ENCODE assay signal across 23 cellular contexts in the genomic region with DNA sequence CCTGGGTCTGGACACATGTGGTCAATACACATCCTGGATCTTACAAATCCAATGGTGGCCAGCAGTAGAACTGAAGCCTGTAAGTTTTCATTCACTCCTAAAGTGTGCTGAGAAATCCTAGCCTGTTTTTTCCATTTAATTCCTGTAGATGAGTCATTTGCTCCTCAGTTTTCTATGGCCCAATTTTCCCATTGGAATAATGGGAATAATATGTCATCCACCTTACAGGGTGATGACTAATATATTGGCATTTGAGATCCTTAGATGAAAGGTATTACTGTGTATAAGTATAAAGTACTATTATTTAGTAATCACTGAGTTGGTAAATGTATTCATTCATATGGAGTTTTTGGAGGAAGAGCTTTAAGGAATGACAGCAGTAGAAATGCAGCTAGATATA.
DNase-seq lines count a peak whose midpoint lies in the region; ATAC-seq, FAIRE-seq and TF ChIP-seq lines count a peak whose summit lies in the region.
"Had no signal": no experiment of that assay in that cellular context is flagged by ENCODE, and none has a peak within 500 bp of the region (broad histone marks: within the 10 kb centered on the region; RNA-seq: fewer than 3 reads in every experiment).

No MANE protein-coding gene starts in this region.

- H3K27me3 Mint-ChIP-seq in immature natural killer cell (ENCODE audit: low read depth in 3 of 3): peaks cover 2 to 9% (median 7%) of the 10 kb centered on the region in 3 donors

- H3K4me3 ChIP-seq in PC-3 (ENCODE audit: low read length) (no peak overlapping the region), endothelial cell of umbilical vein (replicated peaks in 1 of 3; ENCODE audit: insufficient read depth in 1 of 3, low read depth in 1 of 3, low read length in 3 of 3) (no peak overlapping the region), psoas muscle (no peak overlapping the region), upper lobe of left lung (no peak overlapping the region)
- H3K4me3 ChIP-seq: HAP-1, lung, neural progenitor cell had no signal

- H3F3A ChIP-seq in PC-3 (ENCODE audit: low read length, unreplicated experiment): no peaks in the 10 kb centered on the region

- intact Hi-C loops in PC-3 (cut with micrococcal nuclease) (no loop called here), endothelial cell of umbilical vein (cut with micrococcal nuclease) (loop anchor here (5.0 kb wide), 1 partner anchor 50 kb away; no protein-coding TSS in a partner anchor), psoas muscle (cut with DNase I) (no loop called here)

- ATAC-seq in PC-3 (peak; percentile 66), psoas muscle (peak in 2 of 4 donors; percentile 13 to 15), HG03442 (IDR thresholded peaks at IDR 0.05; ENCODE audit: unreplicated experiment) (no peak), upper lobe of left lung (ENCODE audit: low FRiP score in 2 of 2) (no peak)

- H2AFZ ChIP-seq in PC-3 (ENCODE audit: low read length): no peak overlapping the region
- no peak overlapping the region for H2AFZ ChIP-seq in endothelial cell of umbilical vein (ENCODE audit: low read depth, low read length)
- H2AFZ ChIP-seq: neural progenitor cell had no signal

- H3K4me2 ChIP-seq in PC-3 (ENCODE audit: low read length) (peak overlapping the region; percentile 27; the same call in 1 of the 2 replicates), endothelial cell of umbilical vein (ENCODE audit: insufficient read depth, low read length) (no peak overlapping the region)

- H3K27me3 ChIP-seq in PC-3 (ENCODE audit: low read length): peaks cover 42% of the 10 kb centered on the region; the same call in 1 of the 2 replicates
- peaks cover 12 to 42% of the 10 kb centered on the region in 2 experiments for H3K27me3 ChIP-seq in endothelial cell of umbilical vein (ENCODE audit: control insufficient read depth in 2 of 2, insufficient read depth in 2 of 2, low read length in 2 of 2)
- H3K27me3 ChIP-seq in psoas muscle (ENCODE audit: insufficient read depth in 3 of 3, low read length in 2 of 3): no peaks in the 10 kb centered on the region
- H3K27me3 ChIP-seq in upper lobe of left lung: no peaks in the 10 kb centered on the region
- H3K27me3 ChIP-seq: neural progenitor cell had no signal

- dilution Hi-C loops in endothelial cell of umbilical vein (cut with MboI; ENCODE audit: extremely low pct_ligation_motif_present, low sequenced_read_pairs): no loop called here

- no peaks in the 10 kb centered on the region for H3K9me3 Mint-ChIP-seq in immature natural killer cell
- H3K9me3 Mint-ChIP-seq: activated CD4-positive, alpha-beta memory T cell treated with anti-CD3 and anti-CD28 coated beads, Interleukin-2, amount 10 ng/mL, durations not matched to agents 7 days and 5 days; activated naive CD8-positive, alpha-beta T cell treated with anti-CD3 and anti-CD28 coated beads, Interleukin-2, amount 10 ng/mL, durations not matched to agents 7 days and 5 days; IgD-negative memory B cell had no signal

- TF ChIP-seq EP300 in upper lobe of left lung (IDR thresholded peaks at IDR 0.05): no peak

- TF ChIP-seq POLR2A in endothelial cell of umbilical vein (IDR thresholded peaks at IDR 0.05; ENCODE audit: low read depth, low read length): no peak
- TF ChIP-seq POLR2A in upper lobe of left lung (IDR thresholded peaks at IDR 0.05): no peak

- no TSS peak for BruUV-seq in PC-3 (replicated peaks; lab: Mats Ljungman, UMichigan)
- BruUV-seq in endothelial cell of umbilical vein (replicated peaks; lab: Mats Ljungman, UMichigan): no TSS peak

- H3K9me3 ChIP-seq in PC-3 (ENCODE audit: low read length) (no peaks in the 10 kb centered on the region), endothelial cell of umbilical vein (replicated peaks; ENCODE audit: control insufficient read depth, insufficient read depth, low read length) (no peaks in the 10 kb centered on the region), psoas muscle (no peaks in the 10 kb centered on the region), upper lobe of left lung (no peaks in the 10 kb centered on the region)
- H3K9me3 ChIP-seq: HAP-1 had no signal

- H3K27ac ChIP-seq in PC-3 (ENCODE audit: low read length): peak overlapping the region; percentile 15; the same call in 1 of the 2 replicates
- H3K27ac ChIP-seq in endothelial cell of umbilical vein (ENCODE audit: insufficient read depth, low read depth, low read length): no peak overlapping the region
- H3K27ac ChIP-seq in psoas muscle: peak overlapping the region; percentile 77
- H3K27ac ChIP-seq in upper lobe of left lung: no peak overlapping the region
- H3K27ac ChIP-seq: C4-2B, neural progenitor cell had no signal

- no peaks in the 10 kb centered on the region for H3K79me2 ChIP-seq in PC-3 (ENCODE audit: low read length)
- H3K79me2 ChIP-seq in endothelial cell of umbilical vein (ENCODE audit: control insufficient read depth, insufficient read depth, low read length): no peaks in the 10 kb centered on the region

- no peak for FAIRE-seq in endothelial cell of umbilical vein (lab: Jason Lieb, UNC)
- no peak for FAIRE-seq in frontal cortex (lab: Jason Lieb, UNC)
- FAIRE-seq: kidney had no signal

- CTCF ChIA-PET in PC-3 (lab: Charles Lee) (no interaction called here), endothelial cell of umbilical vein (lab: Charles Lee) (interaction anchor here (1.1 to 3.0 kb wide), 4 partner anchors 9 to 181 kb away, joined by 3 to 11 read pairs (median 5); no protein-coding TSS in a partner anchor)

- H3K4me1 Mint-ChIP-seq in immature natural killer cell: no peaks in the 10 kb centered on the region
- H3K4me1 Mint-ChIP-seq: activated CD4-positive, alpha-beta memory T cell treated with anti-CD3 and anti-CD28 coated beads, Interleukin-2, amount 10 ng/mL, durations not matched to agents 7 days and 5 days; IgD-negative memory B cell had no signal

- H3K4me3 Mint-ChIP-seq in immature natural killer cell: no peak overlapping the region
- H3K4me3 Mint-ChIP-seq: activated CD4-positive, alpha-beta memory T cell treated with anti-CD3 and anti-CD28 coated beads, Interleukin-2, amount 10 ng/mL, durations not matched to agents 7 days and 5 days; activated naive CD8-positive, alpha-beta T cell treated with anti-CD3 and anti-CD28 coated beads, Interleukin-2, amount 10 ng/mL, durations not matched to agents 7 days and 5 days; IgD-negative memory B cell; neural progenitor cell had no signal

- H3K9me2 ChIP-seq in PC-3 (replicated peaks; ENCODE audit: low read length): no peaks in the 10 kb centered on the region

- POLR2A ChIA-PET in PC-3 (lab: Charles Lee; ENCODE audit: unreplicated experiment) (no interaction called here), endothelial cell of umbilical vein (lab: Charles Lee) (no interaction called here)

- H3K36me3 ChIP-seq in PC-3 (ENCODE audit: low read depth, low read length) (no peaks in the 10 kb centered on the region), endothelial cell of umbilical vein (ENCODE audit: control insufficient read depth in 2 of 2, extremely low read depth in 1 of 2, insufficient read depth in 2 of 2, low read length in 2 of 2) (no peaks in the 10 kb centered on the region), psoas muscle (ENCODE audit: insufficient read depth in 1 of 2, low read depth in 1 of 2) (no peaks in the 10 kb centered on the region), upper lobe of left lung (no peaks in the 10 kb centered on the region)
- H3K36me3 ChIP-seq: HAP-1, neural progenitor cell had no signal

- H4K20me1 ChIP-seq in PC-3 (ENCODE audit: low read length): no peaks in the 10 kb centered on the region
- H4K20me1 ChIP-seq in endothelial cell of umbilical vein (replicated peaks; ENCODE audit: control insufficient read depth, extremely low read depth, insufficient read depth, low read length): no peaks in the 10 kb centered on the region

- no peaks in the 10 kb centered on the region for H3K9me1 ChIP-seq in endothelial cell of umbilical vein (replicated peaks; ENCODE audit: control insufficient read depth, extremely low read depth, insufficient read depth, low read length)

- DNase-seq in ELR (ENCODE audit: low read depth) (peak; percentile 44), PC-3 (peak; percentile 83), endothelial cell of umbilical vein (ENCODE audit: low read depth, low spot score) (peak; percentile 54), psoas muscle (no peak), immature natural killer cell (no peak), frontal cortex (ENCODE audit: low spot score in 2 of 2) (no peak), upper lobe of left lung (no peak)
- DNase-seq: activated CD4-positive, alpha-beta memory T cell treated with anti-CD3 and anti-CD28 coated beads, Interleukin-2, amount 10 ng/mL, durations not matched to agents 7 days and 5 days; activated CD4-positive, CD25-positive, alpha-beta regulatory T cell treated with anti-CD3 and anti-CD28 coated beads, Interleukin-2, amount 50 U/mL, for 72 hours; activated effector memory CD4-positive, alpha-beta T cell treated with anti-CD3 and anti-CD28 coated beads, Interleukin-2, amount 50 U/mL, for 16 hours; activated naive CD8-positive, alpha-beta T cell treated with anti-CD3 and anti-CD28 coated beads, Interleukin-2, amount 10 ng/mL, durations not matched to agents 7 days and 5 days; Calu3; cerebellar nuclear complex; effector CD4-positive, alpha-beta T cell; kidney; NCI-H446; posterior cingulate gyrus had no signal

- H3K9ac ChIP-seq in PC-3 (ENCODE audit: low read length) (no peak overlapping the region), endothelial cell of umbilical vein (replicated peaks; ENCODE audit: extremely low read depth, insufficient read depth, low read length) (no peak overlapping the region)
- H3K9ac ChIP-seq: neural progenitor cell had no signal

- no peaks in the 10 kb centered on the region for H3K36me3 Mint-ChIP-seq in immature natural killer cell
- H3K36me3 Mint-ChIP-seq: activated naive CD8-positive, alpha-beta T cell treated with anti-CD3 and anti-CD28 coated beads, Interleukin-2, amount 10 ng/mL, durations not matched to agents 7 days and 5 days; IgD-negative memory B cell; neural progenitor cell had no signal

- peaks cover 16% of the 10 kb centered on the region for H3K4me1 ChIP-seq in PC-3 (ENCODE audit: insufficient read depth, low read length)
- H3K4me1 ChIP-seq in endothelial cell of umbilical vein (ENCODE audit: control insufficient read depth, extremely low read depth, insufficient read depth, low read length): no peaks in the 10 kb centered on the region
- H3K4me1 ChIP-seq in psoas muscle: peaks cover 31% of the 10 kb centered on the region
- no peaks in the 10 kb centered on the region for H3K4me1 ChIP-seq in upper lobe of left lung
- H3K4me1 ChIP-seq: HAP-1 had no signal

- no peak overlapping the region for H3K27ac Mint-ChIP-seq in immature natural killer cell
- H3K27ac Mint-ChIP-seq: activated CD4-positive, alpha-beta memory T cell treated with anti-CD3 and anti-CD28 coated beads, Interleukin-2, amount 10 ng/mL, durations not matched to agents 7 days and 5 days; activated naive CD8-positive, alpha-beta T cell treated with anti-CD3 and anti-CD28 coated beads, Interleukin-2, amount 10 ng/mL, durations not matched to agents 7 days and 5 days; IgD-negative memory B cell had no signal

- no peak for TF ChIP-seq CTCF in PC-3 (conservative IDR thresholded peaks at IDR 0.05; ENCODE audit: low read depth, low read length)
- no peak for TF ChIP-seq CTCF in endothelial cell of umbilical vein (IDR thresholded peaks at IDR 0.05; ENCODE audit: extremely low read depth in 1 of 2, insufficient read depth in 1 of 2, low read depth in 1 of 2, low read length in 2 of 2)
- no peak for TF ChIP-seq CTCF in psoas muscle (IDR thresholded peaks at IDR 0.05)
- no peak for TF ChIP-seq CTCF in upper lobe of left lung (IDR thresholded peaks at IDR 0.05)

Comparison
In these comparisons a context has a peak if more than half of its experiments do, and no peak if none do; other contexts are left out.
1. DNase-seq: peak in ELR (single experiment), PC-3 (single experiment) and endothelial cell of umbilical vein (single experiment); none in psoas muscle (0 of 2), immature natural killer cell (0 of 3), frontal cortex (0 of 2) and upper lobe of left lung (0 of 2).
2. H3K27ac ChIP-seq: peak in PC-3 (single experiment) and psoas muscle (single experiment); none in endothelial cell of umbilical vein (single experiment) and upper lobe of left lung (0 of 4).